In the genomic region with DNA sequence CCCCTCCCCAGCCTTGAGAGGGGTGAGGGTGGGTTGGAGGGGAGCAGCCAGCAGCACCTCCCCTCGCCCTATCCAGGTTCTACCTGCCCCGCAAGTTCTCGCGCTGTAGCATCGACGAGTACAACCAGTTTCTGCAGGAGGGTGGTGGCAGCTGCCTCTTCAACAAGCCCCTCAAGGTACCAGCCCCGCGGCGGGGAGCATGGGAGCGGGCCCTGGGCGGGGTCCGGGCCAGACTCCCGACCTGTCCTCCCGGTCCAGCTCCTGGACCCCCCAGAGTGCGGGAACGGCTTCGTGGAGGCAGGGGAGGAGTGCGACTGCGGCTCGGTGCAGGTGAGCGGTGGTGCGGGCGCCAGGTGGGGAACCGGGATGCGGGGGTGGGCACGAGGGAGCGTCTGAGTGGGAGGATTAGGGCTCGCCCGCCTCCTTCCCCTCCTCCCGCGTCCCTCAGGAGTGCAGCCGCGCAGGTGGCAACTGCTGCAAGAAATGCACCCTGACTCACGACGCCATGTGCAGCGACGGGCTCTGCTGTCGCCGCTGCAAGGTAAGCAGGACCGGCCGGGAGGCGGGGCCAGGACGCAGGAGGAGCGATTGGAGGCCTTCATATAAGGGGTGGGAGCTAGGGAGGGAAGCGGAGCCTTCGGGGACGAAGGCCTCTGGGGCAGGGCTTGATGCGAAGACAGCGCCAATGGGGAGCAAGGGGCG, we compare ENCODE assay signal across 1 cellular context.
TF ChIP-seq lines count a peak whose summit lies in the region.

No MANE protein-coding gene starts in this region.

TF ChIP-seq in GM12878, 131 proteins besides CTCF, POLR2A, EP300 and RAD21 (continued from another document):
- TF ChIP-seq, protein P1, sequence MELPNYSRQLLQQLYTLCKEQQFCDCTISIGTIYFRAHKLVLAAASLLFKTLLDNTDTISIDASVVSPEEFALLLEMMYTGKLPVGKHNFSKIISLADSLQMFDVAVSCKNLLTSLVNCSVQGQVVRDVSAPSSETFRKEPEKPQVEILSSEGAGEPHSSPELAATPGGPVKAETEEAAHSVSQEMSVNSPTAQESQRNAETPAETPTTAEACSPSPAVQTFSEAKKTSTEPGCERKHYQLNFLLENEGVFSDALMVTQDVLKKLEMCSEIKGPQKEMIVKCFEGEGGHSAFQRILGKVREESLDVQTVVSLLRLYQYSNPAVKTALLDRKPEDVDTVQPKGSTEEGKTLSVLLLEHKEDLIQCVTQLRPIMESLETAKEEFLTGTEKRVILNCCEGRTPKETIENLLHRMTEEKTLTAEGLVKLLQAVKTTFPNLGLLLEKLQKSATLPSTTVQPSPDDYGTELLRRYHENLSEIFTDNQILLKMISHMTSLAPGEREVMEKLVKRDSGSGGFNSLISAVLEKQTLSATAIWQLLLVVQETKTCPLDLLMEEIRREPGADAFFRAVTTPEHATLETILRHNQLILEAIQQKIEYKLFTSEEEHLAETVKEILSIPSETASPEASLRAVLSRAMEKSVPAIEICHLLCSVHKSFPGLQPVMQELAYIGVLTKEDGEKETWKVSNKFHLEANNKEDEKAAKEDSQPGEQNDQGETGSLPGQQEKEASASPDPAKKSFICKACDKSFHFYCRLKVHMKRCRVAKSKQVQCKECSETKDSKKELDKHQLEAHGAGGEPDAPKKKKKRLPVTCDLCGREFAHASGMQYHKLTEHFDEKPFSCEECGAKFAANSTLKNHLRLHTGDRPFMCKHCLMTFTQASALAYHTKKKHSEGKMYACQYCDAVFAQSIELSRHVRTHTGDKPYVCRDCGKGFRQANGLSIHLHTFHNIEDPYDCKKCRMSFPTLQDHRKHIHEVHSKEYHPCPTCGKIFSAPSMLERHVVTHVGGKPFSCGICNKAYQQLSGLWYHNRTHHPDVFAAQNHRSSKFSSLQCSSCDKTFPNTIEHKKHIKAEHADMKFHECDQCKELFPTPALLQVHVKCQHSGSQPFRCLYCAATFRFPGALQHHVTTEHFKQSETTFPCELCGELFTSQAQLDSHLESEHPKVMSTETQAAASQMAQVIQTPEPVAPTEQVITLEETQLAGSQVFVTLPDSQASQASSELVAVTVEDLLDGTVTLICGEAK (IDR thresholded peaks at IDR 0.05; ENCODE audit: borderline replicate concordance) = no peak
- no peak for TF ChIP-seq GABPA (IDR thresholded peaks at IDR 0.05; ENCODE audit: low read depth)
- no peak for TF ChIP-seq POLR2AphosphoS5 (IDR thresholded peaks at IDR 0.05; ENCODE audit: low read length)
- TF ChIP-seq KDM1A (IDR thresholded peaks at IDR 0.05; ENCODE audit: borderline replicate concordance) = no peak
- TF ChIP-seq CREB1 (IDR thresholded peaks at IDR 0.05; ENCODE audit: low read depth) = peak; percentile 77; the same call in 1 of the 2 replicates
- TF ChIP-seq HDGF (IDR thresholded peaks at IDR 0.05) = peak; percentile 99
- TF ChIP-seq TARDBP (IDR thresholded peaks at IDR 0.05; ENCODE audit: borderline replicate concordance) = no peak
- no peak for TF ChIP-seq CBX3 (IDR thresholded peaks at IDR 0.05; ENCODE audit: borderline replicate concordance, low read depth)
- TF ChIP-seq EGR1 (IDR thresholded peaks at IDR 0.05; ENCODE audit: borderline replicate concordance in 1 of 2, low read depth in 2 of 2, low read length in 2 of 2) = peak in 1 of 2 experiments; percentile 61; a peak in 1 of 3 replicates
- TF ChIP-seq YY1 (IDR thresholded peaks at IDR 0.05; ENCODE audit: low read depth, low read length) = peak; percentile 53; the same call in 1 of the 2 replicates
- no peak for TF ChIP-seq ETV6 (conservative IDR thresholded peaks at IDR 0.05 in 1 of 2, IDR thresholded peaks at IDR 0.05 in 1 of 2; ENCODE audit: borderline replicate concordance in 1 of 2, low read depth in 1 of 2)
- TF ChIP-seq NFYA (IDR thresholded peaks at IDR 0.05; ENCODE audit: borderline replicate concordance, low read depth, low read length) = no peak
- TF ChIP-seq, protein P2, sequence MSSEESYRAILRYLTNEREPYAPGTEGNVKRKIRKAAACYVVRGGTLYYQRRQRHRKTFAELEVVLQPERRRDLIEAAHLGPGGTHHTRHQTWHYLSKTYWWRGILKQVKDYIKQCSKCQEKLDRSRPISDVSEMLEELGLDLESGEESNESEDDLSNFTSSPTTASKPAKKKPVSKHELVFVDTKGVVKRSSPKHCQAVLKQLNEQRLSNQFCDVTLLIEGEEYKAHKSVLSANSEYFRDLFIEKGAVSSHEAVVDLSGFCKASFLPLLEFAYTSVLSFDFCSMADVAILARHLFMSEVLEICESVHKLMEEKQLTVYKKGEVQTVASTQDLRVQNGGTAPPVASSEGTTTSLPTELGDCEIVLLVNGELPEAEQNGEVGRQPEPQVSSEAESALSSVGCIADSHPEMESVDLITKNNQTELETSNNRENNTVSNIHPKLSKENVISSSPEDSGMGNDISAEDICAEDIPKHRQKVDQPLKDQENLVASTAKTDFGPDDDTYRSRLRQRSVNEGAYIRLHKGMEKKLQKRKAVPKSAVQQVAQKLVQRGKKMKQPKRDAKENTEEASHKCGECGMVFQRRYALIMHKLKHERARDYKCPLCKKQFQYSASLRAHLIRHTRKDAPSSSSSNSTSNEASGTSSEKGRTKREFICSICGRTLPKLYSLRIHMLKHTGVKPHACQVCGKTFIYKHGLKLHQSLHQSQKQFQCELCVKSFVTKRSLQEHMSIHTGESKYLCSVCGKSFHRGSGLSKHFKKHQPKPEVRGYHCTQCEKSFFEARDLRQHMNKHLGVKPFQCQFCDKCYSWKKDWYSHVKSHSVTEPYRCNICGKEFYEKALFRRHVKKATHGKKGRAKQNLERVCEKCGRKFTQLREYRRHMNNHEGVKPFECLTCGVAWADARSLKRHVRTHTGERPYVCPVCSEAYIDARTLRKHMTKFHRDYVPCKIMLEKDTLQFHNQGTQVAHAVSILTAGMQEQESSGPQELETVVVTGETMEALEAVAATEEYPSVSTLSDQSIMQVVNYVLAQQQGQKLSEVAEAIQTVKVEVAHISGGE (CRISPR knock-in tag; IDR thresholded peaks at IDR 0.05) = no peak
- no peak for TF ChIP-seq NBN (IDR thresholded peaks at IDR 0.05)
- TF ChIP-seq BRCA1 (IDR thresholded peaks at IDR 0.05; ENCODE audit: low read depth, low read length) = no peak
- no peak for TF ChIP-seq SMARCA5 (IDR thresholded peaks at IDR 0.05)
- TF ChIP-seq, protein P3, sequence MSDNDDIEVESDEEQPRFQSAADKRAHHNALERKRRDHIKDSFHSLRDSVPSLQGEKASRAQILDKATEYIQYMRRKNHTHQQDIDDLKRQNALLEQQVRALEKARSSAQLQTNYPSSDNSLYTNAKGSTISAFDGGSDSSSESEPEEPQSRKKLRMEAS (IDR thresholded peaks at IDR 0.05; ENCODE audit: low read depth, low read length) = no peak
- TF ChIP-seq, protein P4, sequence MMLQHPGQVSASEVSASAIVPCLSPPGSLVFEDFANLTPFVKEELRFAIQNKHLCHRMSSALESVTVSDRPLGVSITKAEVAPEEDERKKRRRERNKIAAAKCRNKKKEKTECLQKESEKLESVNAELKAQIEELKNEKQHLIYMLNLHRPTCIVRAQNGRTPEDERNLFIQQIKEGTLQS (IDR thresholded peaks at IDR 0.05; ENCODE audit: borderline replicate concordance, extremely low read depth, low read depth, low read length) = no peak
- no peak for TF ChIP-seq NR2F1 (conservative IDR thresholded peaks at IDR 0.05)
- TF ChIP-seq CHD2 (IDR thresholded peaks at IDR 0.05; ENCODE audit: borderline replicate concordance, low read depth, low read length) = no peak
- no peak for TF ChIP-seq MEF2B (IDR thresholded peaks at IDR 0.05; ENCODE audit: partially characterized antibody, poor library complexity, severe bottlenecking)
- TF ChIP-seq SREBF2 (IDR thresholded peaks at IDR 0.05; ENCODE audit: low read length) = no peak
- TF ChIP-seq, protein P5, sequence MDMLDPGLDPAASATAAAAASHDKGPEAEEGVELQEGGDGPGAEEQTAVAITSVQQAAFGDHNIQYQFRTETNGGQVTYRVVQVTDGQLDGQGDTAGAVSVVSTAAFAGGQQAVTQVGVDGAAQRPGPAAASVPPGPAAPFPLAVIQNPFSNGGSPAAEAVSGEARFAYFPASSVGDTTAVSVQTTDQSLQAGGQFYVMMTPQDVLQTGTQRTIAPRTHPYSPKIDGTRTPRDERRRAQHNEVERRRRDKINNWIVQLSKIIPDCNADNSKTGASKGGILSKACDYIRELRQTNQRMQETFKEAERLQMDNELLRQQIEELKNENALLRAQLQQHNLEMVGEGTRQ (IDR thresholded peaks at IDR 0.05; ENCODE audit: borderline replicate concordance, low read depth, low read length) = no peak
- no peak for TF ChIP-seq KLF5 (IDR thresholded peaks at IDR 0.05; ENCODE audit: partially characterized antibody)
